ENCODE assay signal across 19 cellular contexts in the genomic region with DNA sequence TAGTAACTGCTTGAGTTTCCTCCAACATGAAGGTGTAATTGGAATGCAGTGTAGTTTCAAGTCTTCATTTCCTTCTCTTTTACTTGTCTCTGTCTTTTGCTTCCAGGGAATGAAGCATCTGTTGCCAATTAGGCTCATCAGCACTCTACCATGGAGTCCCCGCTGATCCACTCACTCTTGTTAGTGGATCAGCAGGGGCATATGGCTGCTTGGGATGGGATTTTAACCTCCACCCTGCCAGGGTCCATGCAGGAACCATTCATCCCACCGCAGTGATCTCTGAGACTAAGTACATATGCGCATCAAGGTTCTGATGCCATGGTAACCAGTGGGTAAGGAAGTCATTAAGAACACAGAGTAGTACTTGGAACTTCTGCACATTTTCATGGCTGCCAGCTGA.
"Had no signal": no experiment of that assay in that cellular context is flagged by ENCODE, and none has a peak within 500 bp of the region (broad histone marks: within the 10 kb centered on the region; RNA-seq: fewer than 3 reads in every experiment).

No MANE protein-coding gene starts in this region.

- H3K9me3 ChIP-seq: tibial artery had no signal

- H3K27me3 Mint-ChIP-seq: activated CD4-positive, alpha-beta memory T cell treated with anti-CD3 and anti-CD28 coated beads for 36 hours; activated CD8-positive, alpha-beta memory T cell treated with anti-CD3 and anti-CD28 coated beads, Interleukin-2, amount 10 ng/mL, durations not matched to agents 7 days and 5 days; activated naive CD4-positive, alpha-beta T cell treated with anti-CD3 and anti-CD28 coated beads, Interleukin-2, amount 10 ng/mL, durations not matched to agents 7 days and 5 days; stimulated activated naive B cell treated with anti-CD40 and anti-IgM and Interleukin-4, amounts not matched to agents 10 μg/mL and 1 μg/mL and 100 μg/mL, for 72 hours had no signal

- H3K4me3 ChIP-seq: ascending aorta, dorsolateral prefrontal cortex, hepatocyte, left lung, tibial artery had no signal

- H3K4me1 Mint-ChIP-seq: activated CD8-positive, alpha-beta memory T cell treated with anti-CD3 and anti-CD28 coated beads, Interleukin-2, amount 10 ng/mL, durations not matched to agents 7 days and 5 days; activated naive CD4-positive, alpha-beta T cell treated with anti-CD3 and anti-CD28 coated beads, Interleukin-2, amount 10 ng/mL, durations not matched to agents 7 days and 5 days; endodermal cell; natural killer cell; stimulated activated naive B cell treated with anti-CD40 and anti-IgM and Interleukin-4, amounts not matched to agents 10 μg/mL and 1 μg/mL and 100 μg/mL, for 72 hours had no signal

- ATAC-seq: activated CD8-positive, alpha-beta memory T cell treated with anti-CD3 and anti-CD28 coated beads, Interleukin-2, amount 10 ng/mL, durations not matched to agents 7 days and 5 days; left lung; natural killer cell; stimulated activated naive B cell treated with anti-CD40 and anti-IgM and Interleukin-4, amounts not matched to agents 10 μg/mL and 1 μg/mL and 100 μg/mL, for 72 hours had no signal

- H2AFZ ChIP-seq: hepatocyte had no signal

- H3K79me2 ChIP-seq: hepatocyte had no signal

- DNase-seq: activated CD4-positive, alpha-beta memory T cell treated with anti-CD3 and anti-CD28 coated beads for 36 hours; activated CD4-positive, CD25-positive, alpha-beta regulatory T cell treated with anti-CD3 and anti-CD28 coated beads, Interleukin-2, amount 50 U/mL, for 72 hours; activated CD8-positive, alpha-beta memory T cell treated with anti-CD3 and anti-CD28 coated beads, Interleukin-2, amount 10 ng/mL, durations not matched to agents 7 days and 5 days; activated naive CD4-positive, alpha-beta T cell treated with anti-CD3 and anti-CD28 coated beads, Interleukin-2, amount 10 ng/mL, durations not matched to agents 7 days and 5 days; activated T-cell treated with anti-CD3 and anti-CD28 coated beads, Interleukin-2, amount 50 U/mL, for 1 hour; dorsolateral prefrontal cortex; endodermal cell; kidney; left lung; natural killer cell; nucleus accumbens; posterior cingulate gyrus; stimulated activated CD4-positive, alpha-beta T cell treated with anti-CD3 and anti-CD28 coated beads, Interleukin-15, amount 100 ng/mL, for 24 hours; stimulated activated CD4-positive, alpha-beta T cell treated with anti-CD3 and anti-CD28 coated beads, Interleukin-4, amount 100 ng/mL, for 1 hour; stimulated activated naive B cell treated with anti-CD40 and anti-IgM and Interleukin-4, amounts not matched to agents 10 μg/mL and 1 μg/mL and 100 μg/mL, for 72 hours; T-helper 9 cell; tibial artery had no signal

- H3K27ac ChIP-seq: ascending aorta, dorsolateral prefrontal cortex, hepatocyte, left lung, tibial artery had no signal

- H3K9me3 Mint-ChIP-seq: activated CD4-positive, alpha-beta memory T cell treated with anti-CD3 and anti-CD28 coated beads for 36 hours; activated naive CD4-positive, alpha-beta T cell treated with anti-CD3 and anti-CD28 coated beads, Interleukin-2, amount 10 ng/mL, durations not matched to agents 7 days and 5 days had no signal

- H3K27ac Mint-ChIP-seq: activated CD4-positive, alpha-beta memory T cell treated with anti-CD3 and anti-CD28 coated beads for 36 hours; activated CD8-positive, alpha-beta memory T cell treated with anti-CD3 and anti-CD28 coated beads, Interleukin-2, amount 10 ng/mL, durations not matched to agents 7 days and 5 days; activated naive CD4-positive, alpha-beta T cell treated with anti-CD3 and anti-CD28 coated beads, Interleukin-2, amount 10 ng/mL, durations not matched to agents 7 days and 5 days; endodermal cell; natural killer cell; stimulated activated naive B cell treated with anti-CD40 and anti-IgM and Interleukin-4, amounts not matched to agents 10 μg/mL and 1 μg/mL and 100 μg/mL, for 72 hours had no signal

- H3K4me2 ChIP-seq: hepatocyte had no signal

- H3K36me3 ChIP-seq: ascending aorta, left lung, tibial artery had no signal

- H3K4me1 ChIP-seq: ascending aorta, left lung, tibial artery had no signal

- H3K27me3 ChIP-seq: ascending aorta, hepatocyte, left lung, tibial artery had no signal

- H3K36me3 Mint-ChIP-seq: activated CD4-positive, alpha-beta memory T cell treated with anti-CD3 and anti-CD28 coated beads for 36 hours; activated CD8-positive, alpha-beta memory T cell treated with anti-CD3 and anti-CD28 coated beads, Interleukin-2, amount 10 ng/mL, durations not matched to agents 7 days and 5 days; activated naive CD4-positive, alpha-beta T cell treated with anti-CD3 and anti-CD28 coated beads, Interleukin-2, amount 10 ng/mL, durations not matched to agents 7 days and 5 days; natural killer cell; stimulated activated naive B cell treated with anti-CD40 and anti-IgM and Interleukin-4, amounts not matched to agents 10 μg/mL and 1 μg/mL and 100 μg/mL, for 72 hours had no signal

- H3K4me3 Mint-ChIP-seq: activated CD4-positive, alpha-beta memory T cell treated with anti-CD3 and anti-CD28 coated beads for 36 hours; activated CD8-positive, alpha-beta memory T cell treated with anti-CD3 and anti-CD28 coated beads, Interleukin-2, amount 10 ng/mL, durations not matched to agents 7 days and 5 days; activated naive CD4-positive, alpha-beta T cell treated with anti-CD3 and anti-CD28 coated beads, Interleukin-2, amount 10 ng/mL, durations not matched to agents 7 days and 5 days; endodermal cell; natural killer cell; stimulated activated naive B cell treated with anti-CD40 and anti-IgM and Interleukin-4, amounts not matched to agents 10 μg/mL and 1 μg/mL and 100 μg/mL, for 72 hours had no signal
